In genomic region chr2:74532222-74532621, GRCh38 we compare ENCODE assay signal across 10 cellular contexts. TPM values are rescaled to one million over a fixed set of nuclear protein-coding genes. Genes with fewer than 3 reads are reported as not detected.
DNase-seq lines count a peak whose midpoint lies in the region; ATAC-seq and TF ChIP-seq lines count a peak whose summit lies in the region.
"Had no signal": no experiment of that assay in that cellular context is flagged by ENCODE, and none has a peak within 500 bp of the region (broad histone marks: within the 10 kb centered on the region; RNA-seq: fewer than 3 reads in every experiment).

No MANE protein-coding gene starts in this region.

- peaks cover 46% of the 10 kb centered on the region for H3K36me3 Mint-ChIP-seq in activated CD8-positive, alpha-beta T cell treated with anti-CD3 and anti-CD28 coated beads for 36 hours (ENCODE audit: low read depth)

- H3K27me3 ChIP-seq in SJCRH30, result no peaks in the 10 kb centered on the region

- POLR2A ChIA-PET in activated CD8-positive, alpha-beta T cell treated with anti-CD3 and anti-CD28 coated beads for 36 hours (lab: Charles Lee), result interaction anchor here (0.9 to 4.1 kb wide), 8 partner anchors 12 to 75 kb away, joined by 3 to 38 read pairs (median 4); partner anchors contain the start of genes CCDC142, DOK1, LOXL3 and TTC31

- H3K9me3 Mint-ChIP-seq in activated CD8-positive, alpha-beta T cell treated with anti-CD3 and anti-CD28 coated beads for 36 hours, result no peaks in the 10 kb centered on the region

- no peak for TF ChIP-seq EP300 in Ishikawa (IDR thresholded peaks at IDR 0.05; ENCODE audit: borderline replicate concordance)

- H3K4me3 ChIP-seq in SJCRH30, result no peak overlapping the region

- no peaks in the 10 kb centered on the region for H3K27me3 Mint-ChIP-seq in activated CD8-positive, alpha-beta T cell treated with anti-CD3 and anti-CD28 coated beads for 36 hours

- H3K4me3 Mint-ChIP-seq in activated CD8-positive, alpha-beta T cell treated with anti-CD3 and anti-CD28 coated beads for 36 hours, result peak overlapping the region; percentile 26

- TF ChIP-seq RAD21 in Ishikawa (IDR thresholded peaks at IDR 0.05; ENCODE audit: low read depth), result peak; percentile 40

- H3K4me1 Mint-ChIP-seq in activated CD8-positive, alpha-beta T cell treated with anti-CD3 and anti-CD28 coated beads for 36 hours (ENCODE audit: low read depth), result peaks cover 31% of the 10 kb centered on the region

- peak overlapping the region; percentile 67 for H3K27ac Mint-ChIP-seq in activated CD8-positive, alpha-beta T cell treated with anti-CD3 and anti-CD28 coated beads for 36 hours

- H3K36me3 ChIP-seq in SJCRH30, result peaks cover 24% of the 10 kb centered on the region

- DNase-seq in Caki2 (ENCODE audit: low read depth), result peak; percentile 43
- no peak for DNase-seq in activated CD8-positive, alpha-beta T cell treated with anti-CD3 and anti-CD28 coated beads for 36 hours
- peak; percentile 46 for DNase-seq in medulla oblongata (ENCODE audit: extremely low spot score)
- DNase-seq in activated gamma-delta T cell (lab: John Stamatoyannopoulos, UW), result no peak
- no peak for DNase-seq in SJCRH30
- DNase-seq: stimulated activated CD8-positive, alpha-beta memory T cell treated with anti-CD3 and anti-CD28 coated beads, Interleukin-4, amount 100 ng/mL, for 48 hours had no signal

- H3K9me3 ChIP-seq in SJCRH30 (replicated peaks), result no peaks in the 10 kb centered on the region

- no peak for TF ChIP-seq CTCF in activated CD8-positive, alpha-beta T cell treated with anti-CD3 and anti-CD28 coated beads for 36 hours (IDR thresholded peaks at IDR 0.05)

- H3K27ac ChIP-seq in SJCRH30, result no peak overlapping the region
- H3K27ac ChIP-seq: epithelial cell of prostate had no signal

- intact Hi-C loops in activated CD8-positive, alpha-beta T cell treated with anti-CD3 and anti-CD28 coated beads for 36 hours (cut with micrococcal nuclease), result loop anchor here (5.0 kb wide), 2 partner anchors 50 to 55 kb away; partner anchors contain the start of genes CCDC142 and TTC31

- CTCF ChIA-PET in activated CD8-positive, alpha-beta T cell treated with anti-CD3 and anti-CD28 coated beads for 36 hours (lab: Charles Lee), result interaction anchor here (0.7 to 6.4 kb wide), 25 partner anchors 10 to 197 kb away, joined by 3 to 54 read pairs (median 4); partner anchors contain the start of genes CCDC142, INO80B, LBX2 and MRPL53

- H3K4me1 ChIP-seq in SJCRH30, result peaks cover 7% of the 10 kb centered on the region

- in situ Hi-C loops in Caki2 (cut with HindIII; ENCODE audit: low pct_unique_long_range_greater_than_20kb, low sequenced_read_pairs), result no loop called here

- no peak for ATAC-seq in activated CD8-positive, alpha-beta T cell treated with anti-CD3 and anti-CD28 coated beads for 36 hours
- no peak for ATAC-seq in HG02981 (IDR thresholded peaks at IDR 0.05; ENCODE audit: unreplicated experiment)
- ATAC-seq in GM21528 (IDR thresholded peaks at IDR 0.05; ENCODE audit: low FRiP score, unreplicated experiment), result no peak

TF ChIP-seq in Ishikawa, 13 proteins besides CTCF, POLR2A, EP300 and RAD21:
- TF ChIP-seq REST (IDR thresholded peaks at IDR 0.05; ENCODE audit: low read depth), result no peak
- TF ChIP-seq TCF12 (IDR thresholded peaks at IDR 0.05; ENCODE audit: low read depth), result no peak
- no peak for TF ChIP-seq CEBPB (IDR thresholded peaks at IDR 0.05)
- TF ChIP-seq EGR1 (IDR thresholded peaks at IDR 0.05), result no peak
- TF ChIP-seq CREB1 (IDR thresholded peaks at IDR 0.05; ENCODE audit: low read depth), result no peak
- no peak for TF ChIP-seq YY1 (IDR thresholded peaks at IDR 0.05; ENCODE audit: low read depth)
- no peak for TF ChIP-seq ZBTB7A (IDR thresholded peaks at IDR 0.05; ENCODE audit: low read depth)
- TF ChIP-seq NFIC (IDR thresholded peaks at IDR 0.05), result no peak
- TF ChIP-seq TAF1 (IDR thresholded peaks at IDR 0.05; ENCODE audit: low read depth), result no peak
- no peak for TF ChIP-seq USF1 (IDR thresholded peaks at IDR 0.05)
- TF ChIP-seq TEAD4 (IDR thresholded peaks at IDR 0.05), result no peak
- TF ChIP-seq FOXM1 (IDR thresholded peaks at IDR 0.05; ENCODE audit: borderline replicate concordance, low read depth), result no peak
- no peak for TF ChIP-seq MAX (IDR thresholded peaks at IDR 0.05)

RNA-seq across cellular contexts. Expression of gene HTRA2, which starts 2.5 kb away (rescaled TPM):
- 60.3 and 84.7 TPM in 2 replicates for total RNA-seq in Caki2 (2014; rRNA removed; shearing (Covaris generic); ENCODE audit: low replicate concordance)
- 10 to 100 TPM; 42.0 to 45.0 TPM for total RNA-seq in activated CD8-positive, alpha-beta T cell treated with anti-CD3 and anti-CD28 coated beads for 36 hours
- total RNA-seq in SJCRH30 (2014; rRNA removed; shearing (Covaris generic)), result 42.6 and 46.3 TPM in 2 replicates

RNA-seq across cellular contexts. Expression of gene AUP1, which starts 2.7 kb away (rescaled TPM):
- 128 and 130 TPM in 2 replicates for total RNA-seq in Caki2 (2014; rRNA removed; shearing (Covaris generic); ENCODE audit: low replicate concordance)
- 10 to 100 TPM; 90.8 to 92.7 TPM for total RNA-seq in activated CD8-positive, alpha-beta T cell treated with anti-CD3 and anti-CD28 coated beads for 36 hours
- total RNA-seq in SJCRH30 (2014; rRNA removed; shearing (Covaris generic)), result 125 and 132 TPM in 2 replicates

RNA-seq across cellular contexts. Expression of gene DQX1, which starts 6.2 kb away (rescaled TPM):
- not detected in 2 replicates for total RNA-seq in Caki2 (2014; rRNA removed; shearing (Covaris generic); ENCODE audit: low replicate concordance)
- under 1 TPM; 0.50 to 0.96 TPM for total RNA-seq in activated CD8-positive, alpha-beta T cell treated with anti-CD3 and anti-CD28 coated beads for 36 hours
- 0.30 and 0.61 TPM in 2 replicates for total RNA-seq in SJCRH30 (2014; rRNA removed; shearing (Covaris generic))

RNA-seq across cellular contexts. Expression of gene TLX2, which starts 18.0 kb away (rescaled TPM):
- not detected in 2 replicates for total RNA-seq in Caki2 (2014; rRNA removed; shearing (Covaris generic); ENCODE audit: low replicate concordance)
- total RNA-seq in activated CD8-positive, alpha-beta T cell treated with anti-CD3 and anti-CD28 coated beads for 36 hours, result under 1 TPM in 1 of 2 experiments, not detected in 1; 0.16 TPM
- total RNA-seq in SJCRH30 (2014; rRNA removed; shearing (Covaris generic)), result not detected in 2 replicates

RNA-seq across cellular contexts. Expression of gene LOXL3, which starts 21.5 kb away (rescaled TPM):
- 0.81 and 2.2 TPM in 2 replicates for total RNA-seq in Caki2 (2014; rRNA removed; shearing (Covaris generic); ENCODE audit: low replicate concordance)
- under 1 TPM; 0.38 to 0.60 TPM for total RNA-seq in activated CD8-positive, alpha-beta T cell treated with anti-CD3 and anti-CD28 coated beads for 36 hours
- total RNA-seq in SJCRH30 (2014; rRNA removed; shearing (Covaris generic)), result 16.8 and 19.0 TPM in 2 replicates

Comparison
In these comparisons a context has a peak if more than half of its experiments do, and no peak if none do; other contexts are left out.
1. DNase-seq: peak in Caki2 (single experiment) and medulla oblongata (single experiment); none in activated CD8-positive, alpha-beta T cell treated with anti-CD3 and anti-CD28 coated beads for 36 hours (single experiment), activated gamma-delta T cell (single experiment) and SJCRH30 (0 of 2).